In the genomic region with DNA sequence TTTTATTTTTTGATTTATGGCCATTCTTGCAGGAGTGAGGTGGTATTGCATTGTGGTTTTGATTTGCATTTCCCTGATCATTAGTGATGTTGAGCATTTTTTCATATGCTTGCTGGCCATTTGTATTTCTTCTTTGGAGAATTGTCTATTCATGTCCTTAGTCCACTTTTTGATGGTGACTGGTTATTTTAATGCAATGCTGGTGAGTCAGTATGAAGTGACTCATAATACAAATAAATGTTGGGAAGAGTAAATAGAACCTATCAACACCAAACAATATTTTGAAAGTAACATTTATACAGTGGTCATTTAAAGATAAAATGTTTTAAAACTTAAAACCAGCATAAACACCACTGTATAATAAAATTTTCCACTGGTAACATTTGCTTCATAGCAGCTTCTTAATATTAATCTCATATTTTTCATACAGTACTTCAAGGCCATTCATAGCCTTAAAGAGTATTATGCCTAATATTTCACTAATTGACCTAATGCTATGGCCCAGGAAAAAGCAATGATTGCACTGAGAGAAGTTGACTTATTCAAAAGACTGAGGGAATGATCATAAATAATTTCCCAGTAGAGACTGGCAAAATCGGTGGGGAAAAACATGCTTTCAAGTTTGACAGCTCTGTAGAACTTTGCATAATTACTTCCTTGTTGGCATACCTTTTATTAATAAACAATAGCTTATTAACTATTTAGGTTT, we compare ENCODE assay signal across 21 cellular contexts. TPM values are rescaled to one million over a fixed set of nuclear protein-coding genes. Genes with fewer than 3 reads are reported as not detected.
DNase-seq lines count a peak whose midpoint lies in the region; ATAC-seq and TF ChIP-seq lines count a peak whose summit lies in the region.
"Had no signal": no experiment of that assay in that cellular context is flagged by ENCODE, and none has a peak within 500 bp of the region (broad histone marks: within the 10 kb centered on the region; RNA-seq: fewer than 3 reads in every experiment).

No MANE protein-coding gene starts in this region.

- H3K4me1 Mint-ChIP-seq in Calu3 (ENCODE audit: low read depth, unreplicated experiment) = peaks cover 21% of the 10 kb centered on the region
- H3K4me1 Mint-ChIP-seq in activated CD4-positive, alpha-beta memory T cell treated with anti-CD3 and anti-CD28 coated beads, Interleukin-2, amount 10 ng/mL, durations not matched to agents 7 days and 5 days = peaks cover 11% of the 10 kb centered on the region

- intact Hi-C loops in Calu3 (cut with micrococcal nuclease; ENCODE audit: unreplicated experiment) (no loop called here), testis (cut with DNase I; ENCODE audit: low total_unique reads) (no loop called here)

- no peaks in the 10 kb centered on the region for H3K9me3 ChIP-seq in testis
- H3K9me3 ChIP-seq: MG63, upper lobe of right lung had no signal

- ATAC-seq in left lobe of liver (peak; percentile 66), HG02973 (IDR thresholded peaks at IDR 0.05; ENCODE audit: unreplicated experiment) (no peak)
- ATAC-seq: activated CD4-positive, alpha-beta T cell treated with anti-CD3 and anti-CD28 coated beads for 36 hours; heart left ventricle; Right ventricle myocardium inferior; upper lobe of right lung had no signal

- no TSS peak for BruUV-seq in Calu3 (replicated peaks; lab: Mats Ljungman, UMichigan)

- H3K9me3 Mint-ChIP-seq in Calu3 (ENCODE audit: low read depth, unreplicated experiment) = no peaks in the 10 kb centered on the region
- no peaks in the 10 kb centered on the region for H3K9me3 Mint-ChIP-seq in activated CD4-positive, alpha-beta memory T cell treated with anti-CD3 and anti-CD28 coated beads, Interleukin-2, amount 10 ng/mL, durations not matched to agents 7 days and 5 days

- H3K27me3 ChIP-seq in testis = no peaks in the 10 kb centered on the region
- H3K27me3 ChIP-seq: heart left ventricle, MG63, upper lobe of right lung had no signal

- CTCF ChIA-PET in Calu3 (lab: Charles Lee) = interaction anchor here (0.8 kb wide), 1 partner anchor 9 kb away, joined by 3 read pairs; no protein-coding TSS in a partner anchor
- CTCF ChIA-PET in activated CD4-positive, alpha-beta memory T cell treated with anti-CD3 and anti-CD28 coated beads, Interleukin-2, amount 10 ng/mL, durations not matched to agents 7 days and 5 days (lab: Charles Lee) = no interaction called here

- H3K27ac Mint-ChIP-seq in Calu3 (ENCODE audit: unreplicated experiment) = peak overlapping the region; percentile 50
- H3K27ac Mint-ChIP-seq in activated CD4-positive, alpha-beta memory T cell treated with anti-CD3 and anti-CD28 coated beads, Interleukin-2, amount 10 ng/mL, durations not matched to agents 7 days and 5 days = no peak overlapping the region
- H3K27ac Mint-ChIP-seq: activated CD4-positive, alpha-beta T cell treated with anti-CD3 and anti-CD28 coated beads for 36 hours; activated naive CD4-positive, alpha-beta T cell treated with anti-CD3 and anti-CD28 coated beads, Interleukin-2, amount 10 ng/mL, durations not matched to agents 7 days and 5 days had no signal

- no peaks in the 10 kb centered on the region for H3K27me3 Mint-ChIP-seq in Calu3 (ENCODE audit: unreplicated experiment)
- H3K27me3 Mint-ChIP-seq in activated CD4-positive, alpha-beta memory T cell treated with anti-CD3 and anti-CD28 coated beads, Interleukin-2, amount 10 ng/mL, durations not matched to agents 7 days and 5 days = no peaks in the 10 kb centered on the region
- H3K27me3 Mint-ChIP-seq: activated CD4-positive, alpha-beta T cell treated with anti-CD3 and anti-CD28 coated beads for 36 hours; activated naive CD4-positive, alpha-beta T cell treated with anti-CD3 and anti-CD28 coated beads, Interleukin-2, amount 10 ng/mL, durations not matched to agents 7 days and 5 days had no signal

- H3K4me3 ChIP-seq in testis = no peak overlapping the region
- H3K4me3 ChIP-seq: heart left ventricle, MG63, skin epidermis, upper lobe of right lung had no signal

- peaks cover 10% of the 10 kb centered on the region for H3K36me3 Mint-ChIP-seq in Calu3 (ENCODE audit: insufficient read depth, unreplicated experiment)
- peaks cover 25% of the 10 kb centered on the region for H3K36me3 Mint-ChIP-seq in activated CD4-positive, alpha-beta memory T cell treated with anti-CD3 and anti-CD28 coated beads, Interleukin-2, amount 10 ng/mL, durations not matched to agents 7 days and 5 days (ENCODE audit: low read depth)

- POLR2A ChIA-PET in activated CD4-positive, alpha-beta memory T cell treated with anti-CD3 and anti-CD28 coated beads, Interleukin-2, amount 10 ng/mL, durations not matched to agents 7 days and 5 days (lab: Charles Lee) = no interaction called here

- TF ChIP-seq CTCF in Calu3 (IDR thresholded peaks at IDR 0.05; ENCODE audit: unreplicated experiment) (no peak), testis (IDR thresholded peaks at IDR 0.05) (no peak)

- DNase-seq in Calu3 (no peak), LHCN-M2 (ENCODE audit: low read depth) (peak; percentile 66), brain pericyte (ENCODE audit: low read depth, low spot score) (peak; percentile 0), left lobe of liver (ENCODE audit: low spot score) (no peak), T-helper 9 cell (no peak), testis (no peak)
- no peak for DNase-seq in activated CD4-positive, alpha-beta memory T cell treated with anti-CD3 and anti-CD28 coated beads, Interleukin-2, amount 10 ng/mL, durations not matched to agents 7 days and 5 days
- DNase-seq: activated CD4-positive, alpha-beta T cell treated with anti-CD3 and anti-CD28 coated beads for 36 hours; activated naive CD4-positive, alpha-beta T cell treated with anti-CD3 and anti-CD28 coated beads, Interleukin-2, amount 10 ng/mL, durations not matched to agents 7 days and 5 days; activated T-cell treated with anti-CD3 and anti-CD28 coated beads for 4 hours; DMS 273 treated with DMSO at 0.1 percent for 48 hours; heart left ventricle; kidney; MG63; NCI-H748 treated with DMSO at 0.1 percent for 48 hours; stimulated activated naive CD4-positive, alpha-beta T cell treated with Interleukin-2 at 50 U/mL for 16 hours; T-helper 2 cell; upper lobe of right lung had no signal

- TF ChIP-seq POLR2A in testis (IDR thresholded peaks at IDR 0.05) = no peak

- H3K4me1 ChIP-seq in testis = no peaks in the 10 kb centered on the region
- H3K4me1 ChIP-seq: heart left ventricle, upper lobe of right lung had no signal

- no peak overlapping the region for H3K27ac ChIP-seq in testis
- H3K27ac ChIP-seq: heart left ventricle, skin epidermis, upper lobe of right lung had no signal

- H3K4me3 Mint-ChIP-seq in Calu3 (ENCODE audit: low read depth, unreplicated experiment) = no peak overlapping the region
- H3K4me3 Mint-ChIP-seq in activated CD4-positive, alpha-beta memory T cell treated with anti-CD3 and anti-CD28 coated beads, Interleukin-2, amount 10 ng/mL, durations not matched to agents 7 days and 5 days = no peak overlapping the region
- H3K4me3 Mint-ChIP-seq: activated CD4-positive, alpha-beta T cell treated with anti-CD3 and anti-CD28 coated beads for 36 hours; activated naive CD4-positive, alpha-beta T cell treated with anti-CD3 and anti-CD28 coated beads, Interleukin-2, amount 10 ng/mL, durations not matched to agents 7 days and 5 days had no signal

- no peaks in the 10 kb centered on the region for H3K36me3 ChIP-seq in testis (ENCODE audit: low read depth, missing control alignments)
- H3K36me3 ChIP-seq: heart left ventricle, MG63, upper lobe of right lung had no signal

- 68 to 80% methylated on average over 1 of the region's 1 CpG for WGBS in testis, 2 donors

RNA-seq across cellular contexts. Expression of gene CASK, which starts 33.9 kb away (rescaled TPM):
- total RNA-seq in Calu3 (2022) (138 and 157 TPM in 2 replicates), LHCN-M2 (2014; rRNA removed) (23.7 and 26.4 TPM in 2 replicates), left lobe of liver (13.8 TPM), testis (10 to 100 TPM; 14.5 to 20.9 TPM)
- polyA plus RNA-seq in LHCN-M2 (2012) = 9.5 TPM
- total RNA-seq in activated CD4-positive, alpha-beta memory T cell treated with anti-CD3 and anti-CD28 coated beads, Interleukin-2, amount 10 ng/mL, durations not matched to agents 7 days and 5 days = 10 to 100 TPM; 30.1 to 32.7 TPM
- polyA plus RNA-seq in testis (ENCODE audit: insufficient read depth, low read depth, low replicate concordance) = 8.5 TPM

Comparison
In these comparisons a context has a peak if more than half of its experiments do, and no peak if none do; other contexts are left out.
1. DNase-seq: peak in LHCN-M2 (single experiment) and brain pericyte (single experiment); none in Calu3 (single experiment), left lobe of liver (single experiment), T-helper 9 cell (single experiment), activated CD4-positive, alpha-beta memory T cell treated with anti-CD3 and anti-CD28 coated beads, Interleukin-2, amount 10 ng/mL, durations not matched to agents 7 days and 5 days (single experiment) and testis (single experiment).